Comparison of ENCODE assay signal across 7 cellular contexts in genomic region chr2:9611549-9611912, GRCh38. TPM values are rescaled to one million over a fixed set of nuclear protein-coding genes. Genes with fewer than 3 reads are reported as not detected.
DNase-seq lines count a peak whose midpoint lies in the region; ATAC-seq, FAIRE-seq and TF ChIP-seq lines count a peak whose summit lies in the region.
"Not testable (repeated sequence)": the region's sequence is repeated elsewhere in the genome, so short reads cannot be mapped to it uniquely, and the experiment has no call there.

No MANE protein-coding gene starts in this region.

- BruUV-seq in IMR-90 (replicated peaks; lab: Mats Ljungman, UMichigan); HepG2 (replicated peaks; lab: Mats Ljungman, UMichigan): not testable (repeated sequence)

- H3K4me2 ChIP-seq in IMR-90 (ENCODE audit: low read depth, low read length), result peak overlapping the region; percentile 12; the same call in 1 of the 2 replicates
- not testable (repeated sequence) for H3K4me2 ChIP-seq in HepG2 (ENCODE audit: low read depth, low read length)

- not testable (repeated sequence) for H3K27me3 ChIP-seq in CD4-positive, alpha-beta T cell (ENCODE audit: control insufficient read depth, insufficient read depth, low read length); IMR-90 (ENCODE audit: control insufficient read depth, insufficient read depth, low read length); ascending aorta; HepG2 (ENCODE audit: control insufficient read depth in 1 of 2, insufficient read depth in 2 of 2, low read length in 2 of 2); gastrocnemius medialis

- ATAC-seq in CD4-positive, alpha-beta T cell (ENCODE audit: poor library complexity); IMR-90 (ENCODE audit: low read depth); activated CD4-positive, alpha-beta T cell treated with anti-CD3 and anti-CD28 coated beads for 36 hours; gastrocnemius medialis: not testable (repeated sequence)
- peak; percentile 19; the same call in 1 of the 3 replicates for ATAC-seq in HepG2

- FAIRE-seq in HepG2 (lab: Jason Lieb, UNC), result not testable (repeated sequence)

- not testable (repeated sequence) for H4K91ac ChIP-seq in IMR-90 (ENCODE audit: insufficient read depth, low read depth, low read length)

- not testable (repeated sequence) for H2BK5ac ChIP-seq in IMR-90 (ENCODE audit: low read depth, low read length, poor library complexity, severe bottlenecking)

- H3K18ac ChIP-seq in IMR-90 (ENCODE audit: low read depth, low read length), result not testable (repeated sequence)

- CTCF ChIA-PET in CD4-positive, alpha-beta T cell (lab: Charles Lee), result interaction anchor here (0.9 kb wide), 1 partner anchor 18 kb away, joined by 3 read pairs; no protein-coding TSS in a partner anchor
- CTCF ChIA-PET in IMR-90 (lab: Yijun Ruan, JAX), result interaction anchor here (0.6 to 1.1 kb wide), 2 partner anchors 12 to 26 kb away, joined by 3 read pairs; no protein-coding TSS in a partner anchor
- CTCF ChIA-PET in activated CD4-positive, alpha-beta T cell treated with anti-CD3 and anti-CD28 coated beads for 36 hours (lab: Charles Lee), result interaction anchor here (1.1 to 1.5 kb wide), 2 partner anchors 12 to 17 kb away, joined by 3 to 6 read pairs; no protein-coding TSS in a partner anchor
- CTCF ChIA-PET in HepG2 (lab: Yijun Ruan, JAX; ENCODE audit: low intra/inter-chr PET ratio, low total read pairs), result not testable (repeated sequence)

- intact Hi-C loops in CD4-positive, alpha-beta T cell (cut with DNase I, micrococcal nuclease); IMR-90 (cut with micrococcal nuclease); activated CD4-positive, alpha-beta T cell treated with anti-CD3 and anti-CD28 coated beads for 36 hours (cut with DNase I, micrococcal nuclease); ascending aorta (cut with DNase I); HepG2 (cut with micrococcal nuclease; ENCODE audit: unreplicated experiment); gastrocnemius medialis (cut with DNase I; ENCODE audit: low total_unique reads): not testable (repeated sequence)

- H4K20me1 ChIP-seq in IMR-90 (ENCODE audit: insufficient read depth, low read length) (peaks cover 98% of the 10 kb centered on the region), HepG2 (ENCODE audit: insufficient read depth, low read length) (peaks cover 62% of the 10 kb centered on the region)

- not testable (repeated sequence) for H3K4me3 ChIP-seq in IMR-90 (ENCODE audit: insufficient read depth, low read depth, low read length); ascending aorta; epithelial cell of proximal tubule (ENCODE audit: low read depth, low read length); HepG2 (replicated peaks in 1 of 3; ENCODE audit: insufficient read depth in 1 of 3, low read depth in 2 of 3, low read length in 3 of 3); gastrocnemius medialis

- H3K23ac ChIP-seq in IMR-90 (ENCODE audit: low read depth, low read length), result not testable (repeated sequence)

- peaks cover 22% of the 10 kb centered on the region for H3K4me1 ChIP-seq in IMR-90 (ENCODE audit: control insufficient read depth, insufficient read depth, low read length)
- H3K4me1 ChIP-seq in ascending aorta, result peaks cover 0 to 34% of the 10 kb centered on the region in 2 donors
- H3K4me1 ChIP-seq in HepG2 (ENCODE audit: insufficient read depth, low read length), result peaks cover 39% of the 10 kb centered on the region
- peaks cover 68 to 74% of the 10 kb centered on the region in 2 donors for H3K4me1 ChIP-seq in gastrocnemius medialis

- not testable (repeated sequence) for H2BK20ac ChIP-seq in IMR-90 (ENCODE audit: low read depth, low read length)

- H3K27ac Mint-ChIP-seq in CD4-positive, alpha-beta T cell, result peak overlapping the region; percentile 2
- H3K27ac Mint-ChIP-seq in activated CD4-positive, alpha-beta T cell treated with anti-CD3 and anti-CD28 coated beads for 36 hours, result peak overlapping the region; percentile 75

- dilution Hi-C loops in IMR-90 (cut with HindIII; ENCODE audit: low sequenced_read_pairs, unreplicated experiment), result not testable (repeated sequence)

- not testable (repeated sequence) for H3K14ac ChIP-seq in IMR-90 (replicated peaks; ENCODE audit: low read depth, low read length)

- not testable (repeated sequence) for H4K8ac ChIP-seq in IMR-90 (ENCODE audit: low read depth in 2 of 2, low read length in 2 of 2)

- peaks cover 92% of the 10 kb centered on the region for H3K4me1 Mint-ChIP-seq in CD4-positive, alpha-beta T cell (ENCODE audit: low read depth)
- H3K4me1 Mint-ChIP-seq in activated CD4-positive, alpha-beta T cell treated with anti-CD3 and anti-CD28 coated beads for 36 hours, result peaks cover 93% of the 10 kb centered on the region

- WGBS in IMR-90 (ENCODE audit: extremely low coverage in 2 of 2, insufficient read length in 1 of 2), 2 experiments, result 88% methylated on average over 5 of the region's 8 CpGs; no CpG with 5 or more reads in 1 of the 2 experiments
- WGBS in HepG2 (ENCODE audit: low lambda C conversion rate), result 97% methylated on average over 8 of the region's 8 CpGs

- peaks cover 98% of the 10 kb centered on the region for H3K79me2 ChIP-seq in HepG2 (ENCODE audit: insufficient read depth, low read length)

- H3K9me3 Mint-ChIP-seq in CD4-positive, alpha-beta T cell; activated CD4-positive, alpha-beta T cell treated with anti-CD3 and anti-CD28 coated beads for 36 hours (ENCODE audit: low read depth): not testable (repeated sequence)

- H3K4me3 Mint-ChIP-seq in CD4-positive, alpha-beta T cell; activated CD4-positive, alpha-beta T cell treated with anti-CD3 and anti-CD28 coated beads for 36 hours: not testable (repeated sequence)

- not testable (repeated sequence) for TF ChIP-seq POLR2A in IMR-90 (IDR thresholded peaks at IDR 0.05; ENCODE audit: low read depth, low read length); HepG2 (IDR thresholded peaks at IDR 0.05; ENCODE audit: insufficient read depth in 1 of 2, low read depth in 2 of 2, low read length in 2 of 2); gastrocnemius medialis (IDR thresholded peaks at IDR 0.05)

- not testable (repeated sequence) for H3K9me3 ChIP-seq in CD4-positive, alpha-beta T cell (ENCODE audit: control insufficient read depth, low read length); IMR-90 (ENCODE audit: control insufficient read depth, insufficient read depth, low read length); ascending aorta; HepG2 (ENCODE audit: low read length); gastrocnemius medialis

- TF ChIP-seq EP300 in HepG2 (IDR thresholded peaks at IDR 0.05; ENCODE audit: low read depth in 2 of 2, low read length in 2 of 2); HepG2 (CRISPR knock-in tag; IDR thresholded peaks at IDR 0.05; ENCODE audit: borderline replicate concordance): not testable (repeated sequence)

- not testable (repeated sequence) for TF ChIP-seq RAD21 in IMR-90 (IDR thresholded peaks at IDR 0.05; ENCODE audit: low read length); HepG2 (CRISPR knock-in tag; IDR thresholded peaks at IDR 0.05)

- in situ Hi-C loops in IMR-90 (cut with MboI; ENCODE audit: low sequenced_read_pairs); HepG2 (cut with HindIII; ENCODE audit: extremely low pct_ligation_motif_present, low pct_unique_long_range_greater_than_20kb); gastrocnemius medialis (cut with MboI; ENCODE audit: low sequenced_read_pairs in 4 of 4): not testable (repeated sequence)

- not testable (repeated sequence) for H2AFZ ChIP-seq in IMR-90 (replicated peaks; ENCODE audit: low read length, poor library complexity); HepG2 (ENCODE audit: low read length)

- H4K5ac ChIP-seq in IMR-90 (ENCODE audit: low read depth, low read length), result not testable (repeated sequence)

- not testable (repeated sequence) for DNase-seq in CD4-positive, alpha-beta T cell; IMR-90; activated CD4-positive, alpha-beta T cell treated with anti-CD3 and anti-CD28 coated beads for 36 hours; ascending aorta (ENCODE audit: low spot score in 2 of 2); epithelial cell of proximal tubule (ENCODE audit: low read depth); HepG2 (ENCODE audit: low spot score); gastrocnemius medialis

- H3K36me3 Mint-ChIP-seq in CD4-positive, alpha-beta T cell (ENCODE audit: low read depth), result peaks cover 33% of the 10 kb centered on the region
- peaks cover 59% of the 10 kb centered on the region for H3K36me3 Mint-ChIP-seq in activated CD4-positive, alpha-beta T cell treated with anti-CD3 and anti-CD28 coated beads for 36 hours (ENCODE audit: low read depth)

- H3K4ac ChIP-seq in IMR-90 (ENCODE audit: low read depth, low read length), result not testable (repeated sequence)

- H3K56ac ChIP-seq in IMR-90 (ENCODE audit: extremely low read depth, insufficient read depth, low read length), result not testable (repeated sequence)

- H2BK15ac ChIP-seq in IMR-90 (ENCODE audit: low read depth, low read length), result not testable (repeated sequence)

- H3K9ac ChIP-seq in IMR-90 (ENCODE audit: low read depth, low read length); HepG2 (ENCODE audit: insufficient read depth, low read depth, low read length): not testable (repeated sequence)

- peaks cover 13 to 75% of the 10 kb centered on the region in 2 experiments; a peak in 3 of 4 replicates for H3K79me1 ChIP-seq in IMR-90 (ENCODE audit: low read depth in 1 of 2, low read length in 2 of 2)

- H2BK120ac ChIP-seq in IMR-90 (ENCODE audit: low read depth, low read length), result not testable (repeated sequence)

- H3K9me1 ChIP-seq in IMR-90 (ENCODE audit: insufficient read depth, low read length), result peaks cover 27% of the 10 kb centered on the region

- H3K27me3 Mint-ChIP-seq in CD4-positive, alpha-beta T cell; activated CD4-positive, alpha-beta T cell treated with anti-CD3 and anti-CD28 coated beads for 36 hours: not testable (repeated sequence)

- H3K36me3 ChIP-seq in IMR-90 (ENCODE audit: control insufficient read depth, insufficient read depth, low read length); ascending aorta; gastrocnemius medialis: not testable (repeated sequence)
- peaks cover 1 to 16% of the 10 kb centered on the region in 2 experiments for H3K36me3 ChIP-seq in HepG2 (replicated peaks in 1 of 2; ENCODE audit: control insufficient read depth in 1 of 2, insufficient read depth in 2 of 2, low read length in 2 of 2)

- not testable (repeated sequence) for TF ChIP-seq CTCF in CD4-positive, alpha-beta T cell (IDR thresholded peaks at IDR 0.05); IMR-90 (conservative IDR thresholded peaks at IDR 0.05; ENCODE audit: low read depth, low read length); ascending aorta (IDR thresholded peaks at IDR 0.05); gastrocnemius medialis (IDR thresholded peaks at IDR 0.05 in 4 of 5, conservative IDR thresholded peaks at IDR 0.05 in 1 of 5)
- TF ChIP-seq CTCF in epithelial cell of proximal tubule (conservative IDR thresholded peaks at IDR 0.05; ENCODE audit: low read depth, low read length) (peak; percentile 11), HepG2 (CRISPR knock-in tag; IDR thresholded peaks at IDR 0.05) (0 out of 2 replicates have a peak, but pooled peaks have one; percentile 13)

- not testable (repeated sequence) for H2AK9ac ChIP-seq in IMR-90 (replicated peaks; ENCODE audit: low read depth, low read length, poor library complexity)

- POLR2A ChIA-PET in CD4-positive, alpha-beta T cell (lab: Charles Lee); IMR-90 (lab: Charles Lee; ENCODE audit: unreplicated experiment): not testable (repeated sequence)
- POLR2A ChIA-PET in activated CD4-positive, alpha-beta T cell treated with anti-CD3 and anti-CD28 coated beads for 36 hours (lab: Charles Lee), result interaction anchor here (0.6 to 1.0 kb wide), 4 partner anchors 18 to 733 kb away, joined by 3 to 6 read pairs (median 4); no protein-coding TSS in a partner anchor
- POLR2A ChIA-PET in HepG2 (lab: Yijun Ruan, JAX), result interaction anchor here (0.6 kb wide), 1 partner anchor 55 kb away, joined by 6 read pairs; no protein-coding TSS in a partner anchor

- H3K27ac ChIP-seq in CD4-positive, alpha-beta T cell (ENCODE audit: low read depth, low read length); IMR-90 (ENCODE audit: insufficient read depth, low read length); HepG2 (ENCODE audit: extremely low read length, insufficient read depth, low read length): not testable (repeated sequence)
- H3K27ac ChIP-seq in ascending aorta (peak overlapping the region; percentile 11 to 92), gastrocnemius medialis (peak overlapping the region; percentile 85 to 93 (median 88))

- H2AK5ac ChIP-seq in IMR-90 (ENCODE audit: low read depth, low read length), result not testable (repeated sequence)

RNA-seq across cellular contexts. Expression of gene YWHAQ, which starts 19.3 kb away (rescaled TPM):
- 100 to 1,000 TPM in 1 of 2 experiments, 10 to 100 TPM in 1; 95.8 to 101 TPM for total RNA-seq in CD4-positive, alpha-beta T cell
- total RNA-seq in IMR-90 (2012; rRNA removed), result 196 and 249 TPM in 2 replicates
- 217 and 255 TPM in 2 replicates for polyA plus RNA-seq in IMR-90 (2012; rRNA removed)
- polyA plus RNA-seq in IMR-90 (2012; cell fraction: cytosol; rRNA removed), result 73.8 and 128 TPM in 2 replicates
- 40.5 and 94.4 TPM in 2 replicates for polyA plus RNA-seq in IMR-90 (2012; cell fraction: nucleus; rRNA removed; ENCODE audit: low replicate concordance)
- 100 to 1,000 TPM; 370 to 508 TPM for total RNA-seq in activated CD4-positive, alpha-beta T cell treated with anti-CD3 and anti-CD28 coated beads for 36 hours
- 172 TPM for total RNA-seq in ascending aorta
- 418 and 463 TPM in 2 replicates for total RNA-seq in epithelial cell of proximal tubule
- 304 and 420 TPM in 2 replicates for total RNA-seq in HepG2 (2016; rRNA removed; fragmentation: Illumina TruSeq; extraction: Trizol)
- total RNA-seq in HepG2 (2016; cell fraction: cytosol; rRNA removed; fragmentation: Illumina TruSeq; extraction: Trizol; ENCODE audit: low read depth), result 64.2 and 66.4 TPM in 2 replicates
- total RNA-seq in HepG2 (2016; cell fraction: insoluble cytoplasmic fraction; rRNA removed; fragmentation: Illumina TruSeq; extraction: Trizol), result 302 and 406 TPM in 2 replicates
- 208 and 219 TPM in 2 replicates for total RNA-seq in HepG2 (2016; cell fraction: membrane; rRNA removed; fragmentation: Illumina TruSeq; extraction: Trizol)
- total RNA-seq in HepG2 (2016; cell fraction: nucleus; rRNA removed; fragmentation: Illumina TruSeq; extraction: Trizol), result 152 and 166 TPM in 2 replicates
- polyA plus RNA-seq in HepG2 (2011; rRNA removed), result 117 and 160 TPM in 2 replicates
- 91.4 and 117 TPM in 2 replicates for polyA plus RNA-seq in HepG2 (2011; cell fraction: cytosol; rRNA removed)
- 36.4 and 39.0 TPM in 2 replicates for polyA plus RNA-seq in HepG2 (2011; cell fraction: nucleus; rRNA removed)
- polyA plus RNA-seq in HepG2 (2012), result 175 and 244 TPM in 2 replicates
- 94.8 and 102 TPM in 2 replicates for polyA plus RNA-seq in HepG2 (2016; cell fraction: cytosol; fragmentation: Illumina TruSeq; extraction: Trizol; ENCODE audit: low read depth)
- polyA plus RNA-seq in HepG2 (2016; cell fraction: insoluble cytoplasmic fraction; fragmentation: Illumina TruSeq; extraction: Trizol; ENCODE audit: low read depth), result 521 and 530 TPM in 2 replicates
- polyA plus RNA-seq in HepG2 (2016; cell fraction: membrane; fragmentation: Illumina TruSeq; extraction: Trizol; ENCODE audit: low read depth), result 200 and 214 TPM in 2 replicates
- 187 and 192 TPM in 2 replicates for polyA plus RNA-seq in HepG2 (2016; cell fraction: nucleus; fragmentation: Illumina TruSeq; extraction: Trizol; ENCODE audit: insufficient read depth, low read depth)
- 120 and 167 TPM in 2 replicates for polyA minus RNA-seq in HepG2 (2011; rRNA and poly(A)+ RNA removed; ENCODE audit: low replicate concordance)
- polyA minus RNA-seq in HepG2 (2011; cell fraction: cytosol; rRNA and poly(A)+ RNA removed), result 164 and 178 TPM in 2 replicates
- polyA minus RNA-seq in HepG2 (2011; cell fraction: nucleus; rRNA and poly(A)+ RNA removed), result 73.9 and 82.2 TPM in 2 replicates
- total RNA-seq in gastrocnemius medialis, result 10 to 100 TPM; 40.3 to 63.7 (median 48.4) TPM

RNA-seq across cellular contexts. Expression of gene ADAM17, which starts 55.9 kb away (rescaled TPM):
- total RNA-seq in CD4-positive, alpha-beta T cell, result 10 to 100 TPM; 21.4 to 21.6 TPM
- 34.4 and 46.4 TPM in 2 replicates for total RNA-seq in IMR-90 (2012; rRNA removed)
- polyA plus RNA-seq in IMR-90 (2012; rRNA removed), result 8.8 and 9.6 TPM in 2 replicates
- polyA plus RNA-seq in IMR-90 (2012; cell fraction: cytosol; rRNA removed), result 3.3 and 3.7 TPM in 2 replicates
- 6.7 and 21.4 TPM in 2 replicates for polyA plus RNA-seq in IMR-90 (2012; cell fraction: nucleus; rRNA removed; ENCODE audit: low replicate concordance)
- total RNA-seq in activated CD4-positive, alpha-beta T cell treated with anti-CD3 and anti-CD28 coated beads for 36 hours, result 10 to 100 TPM; 20.2 to 23.1 TPM
- 16.4 TPM for total RNA-seq in ascending aorta
- 24.3 and 28.1 TPM in 2 replicates for total RNA-seq in epithelial cell of proximal tubule
- 18.5 and 33.4 TPM in 2 replicates for total RNA-seq in HepG2 (2016; rRNA removed; fragmentation: Illumina TruSeq; extraction: Trizol)
- total RNA-seq in HepG2 (2016; cell fraction: cytosol; rRNA removed; fragmentation: Illumina TruSeq; extraction: Trizol; ENCODE audit: low read depth), result 10.8 TPM in 2 replicates
- 17.9 and 33.4 TPM in 2 replicates for total RNA-seq in HepG2 (2016; cell fraction: insoluble cytoplasmic fraction; rRNA removed; fragmentation: Illumina TruSeq; extraction: Trizol)
- 9.7 and 11.1 TPM in 2 replicates for total RNA-seq in HepG2 (2016; cell fraction: membrane; rRNA removed; fragmentation: Illumina TruSeq; extraction: Trizol)
- total RNA-seq in HepG2 (2016; cell fraction: nucleus; rRNA removed; fragmentation: Illumina TruSeq; extraction: Trizol), result 38.0 and 48.8 TPM in 2 replicates
- polyA plus RNA-seq in HepG2 (2011; rRNA removed), result 6.5 and 8.3 TPM in 2 replicates
- 5.1 and 5.6 TPM in 2 replicates for polyA plus RNA-seq in HepG2 (2011; cell fraction: cytosol; rRNA removed)
- polyA plus RNA-seq in HepG2 (2011; cell fraction: nucleus; rRNA removed), result 8.8 and 9.4 TPM in 2 replicates
- 17.9 and 24.2 TPM in 2 replicates for polyA plus RNA-seq in HepG2 (2012)
- 0.97 and 1.1 TPM in 2 replicates for polyA plus RNA-seq in HepG2 (2016; cell fraction: cytosol; fragmentation: Illumina TruSeq; extraction: Trizol; ENCODE audit: low read depth)
- 9.7 and 10.5 TPM in 2 replicates for polyA plus RNA-seq in HepG2 (2016; cell fraction: insoluble cytoplasmic fraction; fragmentation: Illumina TruSeq; extraction: Trizol; ENCODE audit: low read depth)
- polyA plus RNA-seq in HepG2 (2016; cell fraction: membrane; fragmentation: Illumina TruSeq; extraction: Trizol; ENCODE audit: low read depth), result 2.6 and 3.0 TPM in 2 replicates
- 34.9 and 37.9 TPM in 2 replicates for polyA plus RNA-seq in HepG2 (2016; cell fraction: nucleus; fragmentation: Illumina TruSeq; extraction: Trizol; ENCODE audit: insufficient read depth, low read depth)
- 12.1 and 17.0 TPM in 2 replicates for polyA minus RNA-seq in HepG2 (2011; rRNA and poly(A)+ RNA removed; ENCODE audit: low replicate concordance)
- 6.2 and 8.7 TPM in 2 replicates for polyA minus RNA-seq in HepG2 (2011; cell fraction: cytosol; rRNA and poly(A)+ RNA removed)
- 31.7 and 39.2 TPM in 2 replicates for polyA minus RNA-seq in HepG2 (2011; cell fraction: nucleus; rRNA and poly(A)+ RNA removed)
- total RNA-seq in gastrocnemius medialis, result 10 to 100 TPM; 13.5 to 27.1 (median 22.0) TPM
